ENCODE assay signal across 27 cellular contexts in genomic region chr22:20822240-20822639, GRCh38. TPM values are rescaled to one million over a fixed set of nuclear protein-coding genes. Genes with fewer than 3 reads are reported as not detected.
"Had no signal": no experiment of that assay in that cellular context is flagged by ENCODE, and none has a peak within 500 bp of the region (broad histone marks: within the 10 kb centered on the region; RNA-seq: fewer than 3 reads in every experiment).

No MANE protein-coding gene starts in this region.

- DNase-seq: hippocampal formation; kidney glomerular epithelial cell; left cardiac atrium; left lung; lower lobe of right lung; mammary epithelial cell; mesenchymal stem cell; natural killer cell; ovary; right lobe of liver; stimulated activated CD4-positive, alpha-beta T cell treated with anti-CD3 and anti-CD28 coated beads, Interleukin-1b, Interleukin-23, amount 100 ng/mL, for 48 hours; stimulated activated CD4-positive, alpha-beta T cell treated with anti-CD3 and anti-CD28 coated beads, Interleukin-2, amount 100 ng/mL, for 48 hours; stimulated activated CD4-positive, alpha-beta T cell treated with anti-CD3 and anti-CD28 coated beads, Interleukin-4, amount 100 ng/mL, for 4 hours; stimulated activated CD8-positive, alpha-beta memory T cell treated with anti-CD3 and anti-CD28 coated beads, Interleukin-4, amount 100 ng/mL, for 48 hours; stimulated activated naive B cell treated with anti-CD40 and anti-IgM and Interleukin-4, amounts not matched to agents 10 μg/mL and 1 μg/mL and 100 μg/mL, for 72 hours; stimulated activated naive CD8-positive, alpha-beta T cell treated with anti-CD3 and anti-CD28 coated beads, Interleukin-15, Interleukin-2, amounts not matched to agents 100 U/mL and 50 U/mL, for 24 hours; stomach; testis; thyroid gland; transverse colon; upper lobe of right lung had no signal

- H3K4me3 Mint-ChIP-seq: natural killer cell; stimulated activated naive B cell treated with anti-CD40 and anti-IgM and Interleukin-4, amounts not matched to agents 10 μg/mL and 1 μg/mL and 100 μg/mL, for 72 hours had no signal

- H3K4me1 Mint-ChIP-seq: natural killer cell; stimulated activated naive B cell treated with anti-CD40 and anti-IgM and Interleukin-4, amounts not matched to agents 10 μg/mL and 1 μg/mL and 100 μg/mL, for 72 hours had no signal

- H3K27ac Mint-ChIP-seq: natural killer cell; progenitor cell of endocrine pancreas; stimulated activated naive B cell treated with anti-CD40 and anti-IgM and Interleukin-4, amounts not matched to agents 10 μg/mL and 1 μg/mL and 100 μg/mL, for 72 hours had no signal

- H3K9me3 Mint-ChIP-seq: natural killer cell; stimulated activated naive B cell treated with anti-CD40 and anti-IgM and Interleukin-4, amounts not matched to agents 10 μg/mL and 1 μg/mL and 100 μg/mL, for 72 hours had no signal

- ATAC-seq: left cardiac atrium; left lung; lower lobe of right lung; natural killer cell; right lobe of liver; stimulated activated naive B cell treated with anti-CD40 and anti-IgM and Interleukin-4, amounts not matched to agents 10 μg/mL and 1 μg/mL and 100 μg/mL, for 72 hours; stimulated activated naive CD8-positive, alpha-beta T cell treated with anti-CD3 and anti-CD28 coated beads, Interleukin-15, Interleukin-2, amounts not matched to agents 100 U/mL and 50 U/mL, for 24 hours; upper lobe of right lung had no signal

- H3K27me3 Mint-ChIP-seq: progenitor cell of endocrine pancreas; stimulated activated naive B cell treated with anti-CD40 and anti-IgM and Interleukin-4, amounts not matched to agents 10 μg/mL and 1 μg/mL and 100 μg/mL, for 72 hours had no signal

- H3K36me3 Mint-ChIP-seq: natural killer cell had no signal

RNA-seq across cellular contexts. Expression of gene SERPIND1, which starts 48.3 kb away (rescaled TPM):
- total RNA-seq: mammary epithelial cell, renal cortical epithelial cell, skeletal muscle tissue, smooth muscle cell, transverse colon had no signal
- polyA plus RNA-seq: keratinocyte, mammary epithelial cell, neural cell had no signal
